8 cellular contexts compared by ENCODE assay signal in genomic region chr2:740446-741293, GRCh38.
DNase-seq lines count a peak whose midpoint lies in the region; ATAC-seq, FAIRE-seq and TF ChIP-seq lines count a peak whose summit lies in the region.

No MANE protein-coding gene starts in this region.

- TF ChIP-seq CTCF in D721Med (IDR thresholded peaks at IDR 0.05; ENCODE audit: insufficient read depth, missing control alignments) (no peak), foreskin keratinocyte (conservative IDR thresholded peaks at IDR 0.05) (no peak), neural cell (IDR thresholded peaks at IDR 0.05; ENCODE audit: poor library complexity, severe bottlenecking) (no peak), testis (IDR thresholded peaks at IDR 0.05) (no peak)

- peaks cover 12% of the 10 kb centered on the region for H3F3A ChIP-seq in neural cell (ENCODE audit: insufficient read depth, low read length, poor library complexity, severe bottlenecking)

- peak overlapping the region; percentile 70 for H3K9ac ChIP-seq in neural cell (ENCODE audit: low read length)

- H3K27me3 ChIP-seq in foreskin keratinocyte (no peaks in the 10 kb centered on the region), neural cell (ENCODE audit: insufficient read depth, low read depth, low read length) (no peaks in the 10 kb centered on the region), testis (no peaks in the 10 kb centered on the region)

- ATAC-seq in HG03175 (IDR thresholded peaks at IDR 0.05; ENCODE audit: unreplicated experiment): peak; percentile 58
- peak; percentile 89 for ATAC-seq in foreskin keratinocyte
- ATAC-seq in GM18861 (IDR thresholded peaks at IDR 0.05; ENCODE audit: unreplicated experiment): no peak

- H3K4me2 ChIP-seq in neural cell (ENCODE audit: low read length): peak overlapping the region; percentile 73

- WGBS in testis, 2 donors: 2 to 3% methylated on average over 35 to 38 of the region's 39 CpGs

- TF ChIP-seq POLR2A in testis (IDR thresholded peaks at IDR 0.05): no peak

- TF ChIP-seq RAD21 in neural cell (conservative IDR thresholded peaks at IDR 0.05): peak; percentile 41

- no peak for TF ChIP-seq EP300 in neural cell (conservative IDR thresholded peaks at IDR 0.05; ENCODE audit: poor library complexity, severe bottlenecking)

- no peak overlapping the region for H3K27ac ChIP-seq in foreskin keratinocyte
- H3K27ac ChIP-seq in neural cell (ENCODE audit: low read length): peak overlapping the region; percentile 80
- peak overlapping the region; percentile 67 to 83 for H3K27ac ChIP-seq in testis

- peak overlapping the region; percentile 37 for H2AFZ ChIP-seq in neural cell (ENCODE audit: low read depth, low read length)

- intact Hi-C loops in testis (cut with DNase I; ENCODE audit: low total_unique reads): no loop called here

- no peaks in the 10 kb centered on the region for H3K36me3 ChIP-seq in neural cell (ENCODE audit: insufficient read depth, low read length)
- no peaks in the 10 kb centered on the region for H3K36me3 ChIP-seq in testis (ENCODE audit: low read depth, missing control alignments)

- H3K79me2 ChIP-seq in neural cell (replicated peaks; ENCODE audit: insufficient read depth, low read length): peaks cover 14% of the 10 kb centered on the region

- peak overlapping the region; percentile 72 for H3K4me3 ChIP-seq in neural cell (ENCODE audit: low read length)
- peak overlapping the region; percentile 43 to 63 for H3K4me3 ChIP-seq in testis

- no peaks in the 10 kb centered on the region for H4K20me1 ChIP-seq in neural cell (ENCODE audit: insufficient read depth)

- FAIRE-seq in D721Med (lab: Jason Lieb, UNC): no peak

- no peaks in the 10 kb centered on the region for H3K9me2 ChIP-seq in neural cell (ENCODE audit: insufficient read depth, low read length)

- peak; percentile 36 for DNase-seq in D721Med (ENCODE audit: insufficient read length, low spot score)
- peak; percentile 100 for DNase-seq in NCI-H526 treated with DMSO at 0.1 percent for 48 hours (lab: John Stamatoyannopoulos, UW)
- DNase-seq in activated naive CD4-positive, alpha-beta T cell treated with Interleukin-2 at 50 U/mL for 16 hours: peak; percentile 49
- peak; percentile 93 to 98 for DNase-seq in foreskin keratinocyte
- peak; percentile 91 for DNase-seq in testis

- H3K4me1 ChIP-seq in foreskin keratinocyte: no peaks in the 10 kb centered on the region
- peaks cover 6% of the 10 kb centered on the region for H3K4me1 ChIP-seq in testis

- H3K9me3 ChIP-seq in neural cell (ENCODE audit: low read length) (no peaks in the 10 kb centered on the region), testis (no peaks in the 10 kb centered on the region)

TF ChIP-seq in neural cell, 6 proteins besides CTCF, POLR2A, EP300 and RAD21:
- TF ChIP-seq MXI1 (conservative IDR thresholded peaks at IDR 0.05; ENCODE audit: poor library complexity, severe bottlenecking) (peak; percentile 79), EZH2 (IDR thresholded peaks at IDR 0.05; ENCODE audit: borderline replicate concordance, insufficient read depth, low read length, poor library complexity, severe bottlenecking) (no peak), POLR2AphosphoS5 (IDR thresholded peaks at IDR 0.05) (peak; percentile 76), TAF1 (IDR thresholded peaks at IDR 0.05; ENCODE audit: low read depth) (peak; percentile 4), SMC3 (conservative IDR thresholded peaks at IDR 0.05; ENCODE audit: poor library complexity) (peak; percentile 39)
- TF ChIP-seq, protein P1, sequence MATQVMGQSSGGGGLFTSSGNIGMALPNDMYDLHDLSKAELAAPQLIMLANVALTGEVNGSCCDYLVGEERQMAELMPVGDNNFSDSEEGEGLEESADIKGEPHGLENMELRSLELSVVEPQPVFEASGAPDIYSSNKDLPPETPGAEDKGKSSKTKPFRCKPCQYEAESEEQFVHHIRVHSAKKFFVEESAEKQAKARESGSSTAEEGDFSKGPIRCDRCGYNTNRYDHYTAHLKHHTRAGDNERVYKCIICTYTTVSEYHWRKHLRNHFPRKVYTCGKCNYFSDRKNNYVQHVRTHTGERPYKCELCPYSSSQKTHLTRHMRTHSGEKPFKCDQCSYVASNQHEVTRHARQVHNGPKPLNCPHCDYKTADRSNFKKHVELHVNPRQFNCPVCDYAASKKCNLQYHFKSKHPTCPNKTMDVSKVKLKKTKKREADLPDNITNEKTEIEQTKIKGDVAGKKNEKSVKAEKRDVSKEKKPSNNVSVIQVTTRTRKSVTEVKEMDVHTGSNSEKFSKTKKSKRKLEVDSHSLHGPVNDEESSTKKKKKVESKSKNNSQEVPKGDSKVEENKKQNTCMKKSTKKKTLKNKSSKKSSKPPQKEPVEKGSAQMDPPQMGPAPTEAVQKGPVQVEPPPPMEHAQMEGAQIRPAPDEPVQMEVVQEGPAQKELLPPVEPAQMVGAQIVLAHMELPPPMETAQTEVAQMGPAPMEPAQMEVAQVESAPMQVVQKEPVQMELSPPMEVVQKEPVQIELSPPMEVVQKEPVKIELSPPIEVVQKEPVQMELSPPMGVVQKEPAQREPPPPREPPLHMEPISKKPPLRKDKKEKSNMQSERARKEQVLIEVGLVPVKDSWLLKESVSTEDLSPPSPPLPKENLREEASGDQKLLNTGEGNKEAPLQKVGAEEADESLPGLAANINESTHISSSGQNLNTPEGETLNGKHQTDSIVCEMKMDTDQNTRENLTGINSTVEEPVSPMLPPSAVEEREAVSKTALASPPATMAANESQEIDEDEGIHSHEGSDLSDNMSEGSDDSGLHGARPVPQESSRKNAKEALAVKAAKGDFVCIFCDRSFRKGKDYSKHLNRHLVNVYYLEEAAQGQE (IDR thresholded peaks at IDR 0.05; ENCODE audit: borderline replicate concordance): peak; percentile 89
TF ChIP-seq in neural cell: peak in this region for 5.

Comparison
In these comparisons a context has a peak if more than half of its experiments do, and no peak if none do; other contexts are left out.
1. DNase-seq: peak in every context shown above with its lines; median percentile 100 in NCI-H526 treated with DMSO at 0.1 percent for 48 hours; 96 in foreskin keratinocyte; 91 in testis; 49 in activated naive CD4-positive, alpha-beta T cell treated with Interleukin-2 at 50 U/mL for 16 hours; 36 in D721Med.